ENCODE assay signal across 10 cellular contexts in genomic region chr6:11710968-11711643, GRCh38.
DNase-seq lines count a peak whose midpoint lies in the region; ATAC-seq and TF ChIP-seq lines count a peak whose summit lies in the region.
"Had no signal": no experiment of that assay in that cellular context is flagged by ENCODE, and none has a peak within 500 bp of the region (broad histone marks: within the 10 kb centered on the region; RNA-seq: fewer than 3 reads in every experiment).

No MANE protein-coding gene starts in this region.

- no peaks in the 10 kb centered on the region for H3K36me3 Mint-ChIP-seq in nephron (ENCODE audit: low read depth)

- peak overlapping the region; percentile 91 to 94 (median 91) for H3K27ac Mint-ChIP-seq in nephron

- peak in 2 of 3 donors; percentile 36 to 65 for DNase-seq in stimulated activated CD4-positive, alpha-beta T cell treated with anti-CD3 and anti-CD28 coated beads, Interleukin-12 subunit alpha, Interleukin-12 subunit beta, amount 100 ng/mL, for 48 hours (ENCODE audit: low read depth in 2 of 3, low spot score in 1 of 3)
- DNase-seq in stimulated activated CD4-positive, alpha-beta T cell treated with anti-CD3 and anti-CD28 coated beads, Interleukin-12 subunit alpha, Interleukin-12 subunit beta, amount 100 ng/mL, for 4 hours = no peak
- peak; percentile 67 for DNase-seq in activated naive CD4-positive, alpha-beta T cell treated with anti-CD3 and anti-CD28 coated beads, Interleukin-2, amount 50 U/mL, for 16 hours
- no peak for DNase-seq in COR-L47 (lab: John Stamatoyannopoulos, UW)
- DNase-seq in NCI-H510A treated with DMSO at 0.1 percent for 48 hours (lab: John Stamatoyannopoulos, UW) = no peak
- no peak for DNase-seq in HPDE6-E6E7 (ENCODE audit: extremely low spot score)
- DNase-seq: NCI-H146, testis had no signal

- peaks cover 74% of the 10 kb centered on the region for H3K4me1 Mint-ChIP-seq in nephron

- no peak for TF ChIP-seq CTCF in nephron (IDR thresholded peaks at IDR 0.05; ENCODE audit: unreplicated experiment in 3 of 3)

- H3K4me3 Mint-ChIP-seq in nephron = peak overlapping the region in 2 of 3 experiments; percentile 73 to 82

- no peaks in the 10 kb centered on the region for H3K9me3 Mint-ChIP-seq in nephron

- H3K27me3 Mint-ChIP-seq in nephron (ENCODE audit: low read depth) = no peaks in the 10 kb centered on the region

- no peak for ATAC-seq in GM19463 (IDR thresholded peaks at IDR 0.05; ENCODE audit: unreplicated experiment)

Comparison
In these comparisons a context has a peak if more than half of its experiments do, and no peak if none do; other contexts are left out.
1. DNase-seq: peak in stimulated activated CD4-positive, alpha-beta T cell treated with anti-CD3 and anti-CD28 coated beads, Interleukin-12 subunit alpha, Interleukin-12 subunit beta, amount 100 ng/mL, for 48 hours (2 of 3) and activated naive CD4-positive, alpha-beta T cell treated with anti-CD3 and anti-CD28 coated beads, Interleukin-2, amount 50 U/mL, for 16 hours (single experiment); none in stimulated activated CD4-positive, alpha-beta T cell treated with anti-CD3 and anti-CD28 coated beads, Interleukin-12 subunit alpha, Interleukin-12 subunit beta, amount 100 ng/mL, for 4 hours (single experiment), COR-L47 (single experiment), NCI-H510A treated with DMSO at 0.1 percent for 48 hours (single experiment) and HPDE6-E6E7 (single experiment).